8 cellular contexts compared by ENCODE assay signal in the genomic region with DNA sequence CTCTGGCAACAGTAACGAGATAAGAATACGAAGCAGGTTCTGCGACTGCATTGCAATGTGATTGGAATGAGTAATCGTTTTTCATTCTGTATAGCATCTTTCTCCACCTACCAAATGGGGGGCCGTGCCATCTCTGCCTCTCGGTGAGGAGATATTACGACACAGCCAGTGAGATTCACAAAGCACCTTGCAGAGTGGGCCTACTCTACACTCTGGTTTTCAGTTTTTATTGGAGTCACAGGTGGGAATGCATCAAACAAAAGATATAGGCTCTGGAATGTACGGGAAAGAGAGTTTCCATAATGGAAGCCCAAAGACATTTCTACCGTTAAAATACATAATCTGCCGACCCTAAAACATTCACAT. TPM values are rescaled to one million over a fixed set of nuclear protein-coding genes. Genes with fewer than 3 reads are reported as not detected.
DNase-seq lines count a peak whose midpoint lies in the region; ATAC-seq and TF ChIP-seq lines count a peak whose summit lies in the region.

No MANE protein-coding gene starts in this region.

- H3K36me3 ChIP-seq in fibroblast of lung (ENCODE audit: control insufficient read depth, insufficient read depth, low read length) (no peaks in the 10 kb centered on the region), parathyroid adenoma (ENCODE audit: control insufficient read depth, insufficient read depth, low read length) (no peaks in the 10 kb centered on the region)

- no peak overlapping the region for H3K9ac ChIP-seq in fibroblast of lung (ENCODE audit: insufficient read depth, low read length)
- H3K9ac ChIP-seq in parathyroid adenoma = no peak overlapping the region

- H3K36me3 Mint-ChIP-seq in Calu3 (ENCODE audit: insufficient read depth, unreplicated experiment) = peaks cover 27% of the 10 kb centered on the region

- peaks cover 40% of the 10 kb centered on the region for H3K79me2 ChIP-seq in fibroblast of lung (ENCODE audit: control insufficient read depth, insufficient read depth, low read length)
- H3K79me2 ChIP-seq in parathyroid adenoma = peaks cover 11% of the 10 kb centered on the region

- DNase-seq in Calu3 = peak; percentile 16
- peak; percentile 5 to 9 for DNase-seq in activated CD4-positive, alpha-beta T cell treated with anti-CD3 and anti-CD28 coated beads, Interleukin-2, amount 50 U/mL, for 4 hours
- DNase-seq in fibroblast of lung (ENCODE audit: low read depth in 2 of 2) = peak in 1 of 2 donors; percentile 32
- no peak for DNase-seq in SKM-1 treated with dmso at 0.1 percent for 144 hours (lab: John Stamatoyannopoulos, UW; ENCODE audit: unreplicated experiment)

- H3K27me3 Mint-ChIP-seq in Calu3 (ENCODE audit: unreplicated experiment) = no peaks in the 10 kb centered on the region

- peak; percentile 4 for ATAC-seq in HG03460 (IDR thresholded peaks at IDR 0.05; ENCODE audit: unreplicated experiment)
- no peak for ATAC-seq in GM18519 (IDR thresholded peaks at IDR 0.05; ENCODE audit: low FRiP score, unreplicated experiment)
- no peak for ATAC-seq in HG03196 (IDR thresholded peaks at IDR 0.05; ENCODE audit: unreplicated experiment)

- TF ChIP-seq CTCF in Calu3 (IDR thresholded peaks at IDR 0.05; ENCODE audit: unreplicated experiment) = no peak
- no peak for TF ChIP-seq CTCF in fibroblast of lung (conservative IDR thresholded peaks at IDR 0.05 in 1 of 2, IDR thresholded peaks at IDR 0.05 in 1 of 2; ENCODE audit: low read depth in 1 of 2, low read length in 2 of 2)
- TF ChIP-seq CTCF in parathyroid adenoma (IDR thresholded peaks at IDR 0.05) = no peak

- H4K20me1 ChIP-seq in fibroblast of lung (ENCODE audit: control insufficient read depth, extremely low read depth, insufficient read depth, low read length) = no peaks in the 10 kb centered on the region

- no peaks in the 10 kb centered on the region for H3K9me3 ChIP-seq in fibroblast of lung (ENCODE audit: control insufficient read depth, insufficient read depth, low read depth, low read length)
- H3K9me3 ChIP-seq in parathyroid adenoma (ENCODE audit: control insufficient read depth, low read length) = no peaks in the 10 kb centered on the region

- peaks cover 10% of the 10 kb centered on the region for H3K4me1 Mint-ChIP-seq in Calu3 (ENCODE audit: low read depth, unreplicated experiment)

- BruUV-seq in Calu3 (replicated peaks; lab: Mats Ljungman, UMichigan) = no TSS peak

- H3K4me1 ChIP-seq in fibroblast of lung (ENCODE audit: control insufficient read depth, extremely low read depth, insufficient read depth, low read length) = peaks cover 4% of the 10 kb centered on the region
- peaks cover 3% of the 10 kb centered on the region for H3K4me1 ChIP-seq in parathyroid adenoma

- H3K4me3 ChIP-seq in fibroblast of lung (replicated peaks in 1 of 4; ENCODE audit: control extremely low read depth in 1 of 4, insufficient read depth in 1 of 4, low read depth in 3 of 4, low read length in 4 of 4) (peak overlapping the region; percentile 8 to 95 (median 30)), parathyroid adenoma (ENCODE audit: low read depth, low read length) (peak overlapping the region; percentile 40)

- peak overlapping the region; percentile 96 for H3K4me3 Mint-ChIP-seq in Calu3 (ENCODE audit: low read depth, unreplicated experiment)

- H3K9me3 Mint-ChIP-seq in Calu3 (ENCODE audit: low read depth, unreplicated experiment) = no peaks in the 10 kb centered on the region

- H3K4me2 ChIP-seq in fibroblast of lung (ENCODE audit: extremely low read depth, insufficient read depth, low read length) (peak overlapping the region; percentile 36), parathyroid adenoma (ENCODE audit: low read length) (peak overlapping the region; percentile 60)

- H3K27ac Mint-ChIP-seq in Calu3 (ENCODE audit: unreplicated experiment) = peak overlapping the region; percentile 83

- CTCF ChIA-PET in Calu3 (lab: Charles Lee) = interaction anchor here (0.6 to 2.8 kb wide), 2 partner anchors 10 to 203 kb away, joined by 3 to 11 read pairs; a partner anchor contains a TSS

- H2AFZ ChIP-seq in fibroblast of lung (ENCODE audit: low read length) (peak overlapping the region; percentile 38), parathyroid adenoma (peak overlapping the region; percentile 77)

- intact Hi-C loops in Calu3 (cut with micrococcal nuclease; ENCODE audit: unreplicated experiment) = loop anchor here (5.0 kb wide), 1 partner anchor 56 kb away; no protein-coding TSS in a partner anchor

- H3K27me3 ChIP-seq in fibroblast of lung (ENCODE audit: control insufficient read depth, insufficient read depth, low read length) (no peaks in the 10 kb centered on the region), parathyroid adenoma (ENCODE audit: control insufficient read depth, insufficient read depth, low read length) (no peaks in the 10 kb centered on the region)

- H3K27ac ChIP-seq in fibroblast of lung (ENCODE audit: insufficient read depth, low read length) = no peak overlapping the region
- peak overlapping the region; percentile 87 for H3K27ac ChIP-seq in parathyroid adenoma

RNA-seq across cellular contexts. Expression of a gene that starts 0.5 kb away (rescaled TPM):
- 133 and 146 TPM in 2 replicates for total RNA-seq in Calu3 (2022)
- total RNA-seq in fibroblast of lung = 67.8 and 93.3 TPM in 2 replicates
- polyA plus RNA-seq in fibroblast of lung = 158 and 167 TPM in 2 replicates
- polyA plus RNA-seq in fibroblast of lung (2012) = 120 and 126 TPM in 2 replicates
- 69.8 and 75.1 TPM in 2 replicates for polyA minus RNA-seq in fibroblast of lung (ENCODE audit: low replicate concordance)

RNA-seq across cellular contexts. Expression of a gene that starts 9.6 kb away (rescaled TPM):
- total RNA-seq in Calu3 (2022) (43.6 and 52.2 TPM in 2 replicates), fibroblast of lung (120 and 147 TPM in 2 replicates)
- polyA plus RNA-seq in fibroblast of lung = 89.5 and 111 TPM in 2 replicates
- polyA plus RNA-seq in fibroblast of lung (2012) = 42.3 and 43.9 TPM in 2 replicates
- 46.6 and 65.0 TPM in 2 replicates for polyA minus RNA-seq in fibroblast of lung (ENCODE audit: low replicate concordance)
